Comparison of ENCODE assay signal across 13 cellular contexts in genomic region chr1:101240041-101240430, GRCh38. TPM values are rescaled to one million over a fixed set of nuclear protein-coding genes. Genes with fewer than 3 reads are reported as not detected.
DNase-seq lines count a peak whose midpoint lies in the region; ATAC-seq and TF ChIP-seq lines count a peak whose summit lies in the region.
"Had no signal": no experiment of that assay in that cellular context is flagged by ENCODE, and none has a peak within 500 bp of the region (broad histone marks: within the 10 kb centered on the region; RNA-seq: fewer than 3 reads in every experiment).

No MANE protein-coding gene starts in this region.

- ATAC-seq in activated naive CD8-positive, alpha-beta T cell treated with anti-CD3 and anti-CD28 coated beads, Interleukin-2, amount 10 ng/mL, durations not matched to agents 7 days and 5 days (ENCODE audit: low read depth): no peak
- ATAC-seq in lung (ENCODE audit: insufficient read depth, low FRiP score) (no peak), GM21528 (IDR thresholded peaks at IDR 0.05; ENCODE audit: low FRiP score, unreplicated experiment) (no peak), HG03045 (IDR thresholded peaks at IDR 0.05; ENCODE audit: unreplicated experiment) (no peak)
- ATAC-seq: esophagus mucosa had no signal

- H3K27ac ChIP-seq in lung (ENCODE audit: low read depth in 1 of 2, low read length in 1 of 2): peak overlapping the region; percentile 65 to 76
- no peak overlapping the region for H3K27ac ChIP-seq in tibial artery
- H3K27ac ChIP-seq: SJCRH30 had no signal

- no peaks in the 10 kb centered on the region for H3K9me3 ChIP-seq in lung (ENCODE audit: control insufficient read depth in 2 of 2, insufficient read depth in 1 of 2, low read length in 1 of 2)
- no peaks in the 10 kb centered on the region for H3K9me3 ChIP-seq in tibial artery

- WGBS in lung, 2 donors: 62 to 74% methylated on average over 10 of the region's 10 CpGs

- no peaks in the 10 kb centered on the region for H3K27me3 Mint-ChIP-seq in activated naive CD4-positive, alpha-beta T cell treated with anti-CD3 and anti-CD28 coated beads, Interleukin-2, amount 50 U/mL, for 24 hours
- H3K27me3 Mint-ChIP-seq in activated naive CD8-positive, alpha-beta T cell treated with anti-CD3 and anti-CD28 coated beads, Interleukin-2, amount 10 ng/mL, durations not matched to agents 7 days and 5 days: no peaks in the 10 kb centered on the region
- peaks cover 14% of the 10 kb centered on the region for H3K27me3 Mint-ChIP-seq in chondrocyte (ENCODE audit: low read depth)

- peaks cover 0 to 3% of the 10 kb centered on the region in 2 donors for H3K36me3 ChIP-seq in lung (ENCODE audit: control insufficient read depth in 2 of 2, insufficient read depth in 2 of 2, low read length in 2 of 2)
- H3K36me3 ChIP-seq in tibial artery: peaks cover 0 to 17% (median 0%) of the 10 kb centered on the region in 3 donors

- peak overlapping the region; percentile 96 for H3K4me3 Mint-ChIP-seq in activated naive CD4-positive, alpha-beta T cell treated with anti-CD3 and anti-CD28 coated beads, Interleukin-2, amount 50 U/mL, for 24 hours
- H3K4me3 Mint-ChIP-seq in activated naive CD8-positive, alpha-beta T cell treated with anti-CD3 and anti-CD28 coated beads, Interleukin-2, amount 10 ng/mL, durations not matched to agents 7 days and 5 days: peak overlapping the region; percentile 99
- no peak overlapping the region for H3K4me3 Mint-ChIP-seq in chondrocyte (ENCODE audit: unreplicated experiment)

- peak overlapping the region; percentile 99 for H3K27ac Mint-ChIP-seq in activated naive CD4-positive, alpha-beta T cell treated with anti-CD3 and anti-CD28 coated beads, Interleukin-2, amount 50 U/mL, for 24 hours
- H3K27ac Mint-ChIP-seq in activated naive CD8-positive, alpha-beta T cell treated with anti-CD3 and anti-CD28 coated beads, Interleukin-2, amount 10 ng/mL, durations not matched to agents 7 days and 5 days: peak overlapping the region; percentile 96
- no peak overlapping the region for H3K27ac Mint-ChIP-seq in chondrocyte (ENCODE audit: unreplicated experiment)

- H3K9me3 Mint-ChIP-seq in activated naive CD4-positive, alpha-beta T cell treated with anti-CD3 and anti-CD28 coated beads, Interleukin-2, amount 50 U/mL, for 24 hours: no peaks in the 10 kb centered on the region
- peaks cover 2% of the 10 kb centered on the region for H3K9me3 Mint-ChIP-seq in activated naive CD8-positive, alpha-beta T cell treated with anti-CD3 and anti-CD28 coated beads, Interleukin-2, amount 10 ng/mL, durations not matched to agents 7 days and 5 days
- no peaks in the 10 kb centered on the region for H3K9me3 Mint-ChIP-seq in chondrocyte (ENCODE audit: low read depth)

- H3K4me1 ChIP-seq in lung (ENCODE audit: control insufficient read depth in 2 of 2, insufficient read depth in 2 of 2, low read length in 2 of 2) (peaks cover 0 to 2% of the 10 kb centered on the region in 2 donors), tibial artery (peaks cover 0 to 34% (median 21%) of the 10 kb centered on the region in 4 donors)

- H3K36me3 Mint-ChIP-seq in activated naive CD4-positive, alpha-beta T cell treated with anti-CD3 and anti-CD28 coated beads, Interleukin-2, amount 50 U/mL, for 24 hours: peaks cover 38% of the 10 kb centered on the region
- H3K36me3 Mint-ChIP-seq in activated naive CD8-positive, alpha-beta T cell treated with anti-CD3 and anti-CD28 coated beads, Interleukin-2, amount 10 ng/mL, durations not matched to agents 7 days and 5 days: peaks cover 51% of the 10 kb centered on the region
- no peaks in the 10 kb centered on the region for H3K36me3 Mint-ChIP-seq in chondrocyte (ENCODE audit: low read depth)

- DNase-seq in activated naive CD4-positive, alpha-beta T cell treated with Interleukin-2 at 50 U/mL for 16 hours: no peak
- DNase-seq in activated naive CD8-positive, alpha-beta T cell treated with anti-CD3 and anti-CD28 coated beads, Interleukin-2, amount 10 ng/mL, durations not matched to agents 7 days and 5 days: no peak
- peak; percentile 33 for DNase-seq in lung (ENCODE audit: low spot score)
- no peak for DNase-seq in tibial artery
- DNase-seq in chondrocyte (ENCODE audit: low spot score): no peak
- DNase-seq: activated CD4-positive, alpha-beta T cell treated with anti-CD3 and anti-CD28 coated beads, Interleukin-2, amount 50 U/mL, for 4 hours; NCI-H1417; SJCRH30; stimulated activated CD4-positive, alpha-beta T cell treated with anti-CD3 and anti-CD28 coated beads, Interleukin-2, amount 100 ng/mL, for 24 hours had no signal

- H3K27me3 ChIP-seq in lung (ENCODE audit: control insufficient read depth, insufficient read depth) (no peaks in the 10 kb centered on the region), tibial artery (peaks cover 0 to 2% of the 10 kb centered on the region in 2 donors)
- H3K27me3 ChIP-seq: SJCRH30 had no signal

- H3K4me3 ChIP-seq in lung (peak overlapping the region; percentile 52), tibial artery (peak overlapping the region; percentile 7 to 65)
- H3K4me3 ChIP-seq: SJCRH30 had no signal

- POLR2A ChIA-PET in activated naive CD8-positive, alpha-beta T cell treated with anti-CD3 and anti-CD28 coated beads, Interleukin-2, amount 10 ng/mL, durations not matched to agents 7 days and 5 days (lab: Charles Lee): interaction anchor here (0.8 to 2.9 kb wide), 10 partner anchors 10 to 343 kb away, joined by 3 to 19 read pairs (median 4); no protein-coding TSS in a partner anchor

- intact Hi-C loops in tibial artery (cut with DNase I; ENCODE audit: low total_unique reads): no loop called here

- no peak for TF ChIP-seq CTCF in lung (IDR thresholded peaks at IDR 0.05; ENCODE audit: control extremely low read depth, extremely low read depth)
- TF ChIP-seq CTCF in tibial artery (IDR thresholded peaks at IDR 0.05): no peak
- no peak for TF ChIP-seq CTCF in chondrocyte (IDR thresholded peaks at IDR 0.05)

- H3K4me1 Mint-ChIP-seq in activated naive CD4-positive, alpha-beta T cell treated with anti-CD3 and anti-CD28 coated beads, Interleukin-2, amount 50 U/mL, for 24 hours: peaks cover 65% of the 10 kb centered on the region
- peaks cover 49% of the 10 kb centered on the region for H3K4me1 Mint-ChIP-seq in activated naive CD8-positive, alpha-beta T cell treated with anti-CD3 and anti-CD28 coated beads, Interleukin-2, amount 10 ng/mL, durations not matched to agents 7 days and 5 days
- peaks cover 34% of the 10 kb centered on the region for H3K4me1 Mint-ChIP-seq in chondrocyte (ENCODE audit: low read depth)

RNA-seq across cellular contexts. Expression of gene S1PR1, which starts 3.2 kb away (rescaled TPM):
- total RNA-seq in activated naive CD8-positive, alpha-beta T cell treated with anti-CD3 and anti-CD28 coated beads, Interleukin-2, amount 10 ng/mL, durations not matched to agents 7 days and 5 days: 100 to 1,000 TPM; 124 to 138 TPM
- total RNA-seq in lung (100 to 1,000 TPM; 106 to 130 TPM), chondrocyte (0.15 to 0.40 TPM (median 0.17 TPM) in 3 replicates)
- 100 to 1,000 TPM in 1 of 2 donors, 10 to 100 TPM in 1; 35.2 to 126 TPM for polyA plus RNA-seq in lung

Comparison
In these comparisons a context has a peak if more than half of its experiments do, and no peak if none do; other contexts are left out.
1. H3K27ac ChIP-seq: peak in lung (2 of 2); none in tibial artery (0 of 2).
2. RNA of gene S1PR1, which starts 3.2 kb away (total RNA-seq): 124 to 138 TPM in activated naive CD8-positive, alpha-beta T cell treated with anti-CD3 and anti-CD28 coated beads, Interleukin-2, amount 10 ng/mL, durations not matched to agents 7 days and 5 days and 106 to 130 TPM in lung; 0.15 to 0.40 TPM in chondrocyte; every median in the first group is over 10 times any median in the second.